Comparison of ENCODE assay signal across 21 cellular contexts in genomic region chr9:135227641-135228251, GRCh38.
"Had no signal": no experiment of that assay in that cellular context is flagged by ENCODE, and none has a peak within 500 bp of the region (broad histone marks: within the 10 kb centered on the region; RNA-seq: fewer than 3 reads in every experiment).

No MANE protein-coding gene starts in this region.

- H3K27ac ChIP-seq: foreskin keratinocyte, hepatocyte, upper lobe of left lung had no signal

- H2AFZ ChIP-seq: hepatocyte had no signal

- DNase-seq: activated CD4-positive, alpha-beta T cell treated with anti-CD3 and anti-CD28 coated beads for 36 hours; activated CD4-positive, alpha-beta T cell treated with anti-CD3 and anti-CD28 coated beads, Interleukin-2, amount 50 U/mL, for 4 hours; activated CD8-positive, alpha-beta memory T cell treated with anti-CD3 and anti-CD28 coated beads for 24 hours; activated CD8-positive, alpha-beta memory T cell treated with anti-CD3 and anti-CD28 coated beads, Interleukin-2, amount 50 U/mL, for 4 hours; activated naive CD4-positive, alpha-beta T cell treated with Interleukin-2 at 50 U/mL for 16 hours; activated naive CD8-positive, alpha-beta T cell treated with anti-CD3 and anti-CD28 coated beads for 36 hours; activated T-cell treated with anti-CD3 and anti-CD28 coated beads, Interleukin-2, amount 50 U/mL, for 4 hours; cerebellar nuclear complex; effector CD4-positive, alpha-beta T cell; foreskin keratinocyte; immature natural killer cell; kidney glomerular epithelial cell; mesenchymal stem cell; occipital lobe; stimulated activated CD4-positive, alpha-beta T cell treated with anti-CD3 and anti-CD28 coated beads, Interleukin-4, amount 100 ng/mL, for 4 hours; stimulated activated naive CD8-positive, alpha-beta T cell treated with anti-CD3 and anti-CD28 coated beads, Interleukin-15, Interleukin-2, amounts not matched to agents 100 U/mL and 50 U/mL, for 24 hours; T-cell; upper lobe of left lung had no signal

- H3K4me3 ChIP-seq: hepatocyte, upper lobe of left lung had no signal

- H3K4me2 ChIP-seq: hepatocyte had no signal

- H3K4me1 ChIP-seq: foreskin keratinocyte had no signal

- H3K36me3 ChIP-seq: upper lobe of left lung had no signal

- H3K9me3 ChIP-seq: upper lobe of left lung had no signal

- ATAC-seq: activated CD4-positive, alpha-beta T cell treated with anti-CD3 and anti-CD28 coated beads for 36 hours; activated T-cell treated with anti-CD3 and anti-CD28 coated beads, Interleukin-2, amount 50 U/mL, for 4 hours; foreskin keratinocyte; SK-N-SH treated with all-trans-retinoic acid at 6 μM for 48 hours; stimulated activated naive CD8-positive, alpha-beta T cell treated with anti-CD3 and anti-CD28 coated beads, Interleukin-15, Interleukin-2, amounts not matched to agents 100 U/mL and 50 U/mL, for 24 hours; T-cell had no signal

- FAIRE-seq: bronchial epithelial cell had no signal

- H3K27me3 ChIP-seq: foreskin keratinocyte, hepatocyte, upper lobe of left lung had no signal

- H3K79me2 ChIP-seq: hepatocyte had no signal
